Comparison of ENCODE assay signal across 9 cellular contexts in genomic region chr14:99524804-99525698, GRCh38. TPM values are rescaled to one million over a fixed set of nuclear protein-coding genes. Genes with fewer than 3 reads are reported as not detected.
DNase-seq lines count a peak whose midpoint lies in the region; ATAC-seq and TF ChIP-seq lines count a peak whose summit lies in the region.
"Had no signal": no experiment of that assay in that cellular context is flagged by ENCODE, and none has a peak within 500 bp of the region (broad histone marks: within the 10 kb centered on the region; RNA-seq: fewer than 3 reads in every experiment).

No MANE protein-coding gene starts in this region.

- H3K4me3 ChIP-seq in left ventricle myocardium inferior: no peak overlapping the region

- H3K9me3 Mint-ChIP-seq in activated naive CD4-positive, alpha-beta T cell treated with anti-CD3 and anti-CD28 coated beads for 36 hours: no peaks in the 10 kb centered on the region
- H3K9me3 Mint-ChIP-seq: naive B cell had no signal

- peak; percentile 46 for TF ChIP-seq CTCF in left ventricle myocardium inferior (IDR thresholded peaks at IDR 0.05; ENCODE audit: borderline replicate concordance)

- peaks cover 6% of the 10 kb centered on the region for H3K36me3 ChIP-seq in left ventricle myocardium inferior

- no peaks in the 10 kb centered on the region for H3K27me3 ChIP-seq in left ventricle myocardium inferior (ENCODE audit: low read depth)

- intact Hi-C loops in activated naive CD4-positive, alpha-beta T cell treated with anti-CD3 and anti-CD28 coated beads for 36 hours (cut with micrococcal nuclease): no loop called here
- intact Hi-C loops in left ventricle myocardium inferior (cut with micrococcal nuclease): no loop called here

- H3K27ac ChIP-seq in left ventricle myocardium inferior (replicated peaks): peak overlapping the region; percentile 85

- peak overlapping the region; percentile 34 for H3K27ac Mint-ChIP-seq in activated naive CD4-positive, alpha-beta T cell treated with anti-CD3 and anti-CD28 coated beads for 36 hours
- H3K27ac Mint-ChIP-seq: naive B cell had no signal

- no peak overlapping the region for H3K4me3 Mint-ChIP-seq in activated naive CD4-positive, alpha-beta T cell treated with anti-CD3 and anti-CD28 coated beads for 36 hours
- H3K4me3 Mint-ChIP-seq: naive B cell had no signal

- H3K9me3 ChIP-seq in left ventricle myocardium inferior (replicated peaks): no peaks in the 10 kb centered on the region

- no peak for ATAC-seq in HG02571 (IDR thresholded peaks at IDR 0.05; ENCODE audit: unreplicated experiment)
- no peak for ATAC-seq in HG03457 (IDR thresholded peaks at IDR 0.05; ENCODE audit: unreplicated experiment)

- H3K4me1 Mint-ChIP-seq in activated naive CD4-positive, alpha-beta T cell treated with anti-CD3 and anti-CD28 coated beads for 36 hours (ENCODE audit: low read depth): peaks cover 12% of the 10 kb centered on the region
- H3K4me1 Mint-ChIP-seq: naive B cell had no signal

- DNase-seq in activated naive CD4-positive, alpha-beta T cell treated with anti-CD3 and anti-CD28 coated beads for 36 hours: peak; percentile 43
- DNase-seq in activated naive CD4-positive, alpha-beta T cell treated with Interleukin-2 at 50 U/mL for 16 hours: no peak
- DNase-seq in T1000 (lab: John Stamatoyannopoulos, UW): peak; percentile 26
- DNase-seq in left ventricle myocardium inferior: peak; percentile 13
- DNase-seq in stromal cell of bone marrow (ENCODE audit: low read depth): peak; percentile 24
- no peak for DNase-seq in NCI-H1105 treated with DMSO at 0.1 percent for 48 hours (lab: John Stamatoyannopoulos, UW)
- DNase-seq: naive B cell had no signal

- no peaks in the 10 kb centered on the region for H3K36me3 Mint-ChIP-seq in activated naive CD4-positive, alpha-beta T cell treated with anti-CD3 and anti-CD28 coated beads for 36 hours (ENCODE audit: low read depth)
- H3K36me3 Mint-ChIP-seq: naive B cell had no signal

- CTCF ChIA-PET in activated naive CD4-positive, alpha-beta T cell treated with anti-CD3 and anti-CD28 coated beads for 36 hours (lab: Charles Lee): interaction anchor here (1.0 kb wide), 1 partner anchor 83 kb away, joined by 3 read pairs; no protein-coding TSS in a partner anchor

- H3K27me3 Mint-ChIP-seq in activated naive CD4-positive, alpha-beta T cell treated with anti-CD3 and anti-CD28 coated beads for 36 hours (ENCODE audit: low read depth): no peaks in the 10 kb centered on the region
- H3K27me3 Mint-ChIP-seq: naive B cell had no signal

- peaks cover 59% of the 10 kb centered on the region for H3K4me1 ChIP-seq in left ventricle myocardium inferior

RNA-seq across cellular contexts. Expression of gene CCNK, which starts 43.8 kb away (rescaled TPM):
- total RNA-seq in activated naive CD4-positive, alpha-beta T cell treated with anti-CD3 and anti-CD28 coated beads for 36 hours: 10 to 100 TPM; 90.7 to 99.0 TPM
- total RNA-seq in left ventricle myocardium inferior: 32.2 TPM

RNA-seq across cellular contexts. Expression of gene SETD3, which starts 44.4 kb away (rescaled TPM):
- 10 to 100 TPM; 43.3 to 48.1 TPM for total RNA-seq in activated naive CD4-positive, alpha-beta T cell treated with anti-CD3 and anti-CD28 coated beads for 36 hours
- 101 TPM for total RNA-seq in left ventricle myocardium inferior

Comparison
In these comparisons a context has a peak if more than half of its experiments do, and no peak if none do; other contexts are left out.
1. DNase-seq: peak in activated naive CD4-positive, alpha-beta T cell treated with anti-CD3 and anti-CD28 coated beads for 36 hours (single experiment), T1000 (single experiment), left ventricle myocardium inferior (single experiment) and stromal cell of bone marrow (single experiment); none in activated naive CD4-positive, alpha-beta T cell treated with Interleukin-2 at 50 U/mL for 16 hours (single experiment) and NCI-H1105 treated with DMSO at 0.1 percent for 48 hours (single experiment).